Comparison of ENCODE assay signal across 8 cellular contexts in genomic region chr13:51797664-51798488, GRCh38. TPM values are rescaled to one million over a fixed set of nuclear protein-coding genes. Genes with fewer than 3 reads are reported as not detected.
DNase-seq lines count a peak whose midpoint lies in the region; ATAC-seq and TF ChIP-seq lines count a peak whose summit lies in the region.

No MANE protein-coding gene starts in this region.

- dilution Hi-C loops in mammary epithelial cell (cut with HindIII; ENCODE audit: low sequenced_read_pairs), result loop anchor here (25.0 kb wide), 1 partner anchor 361 kb away; no protein-coding TSS in a partner anchor

- ATAC-seq in thoracic aorta (ENCODE audit: insufficient number of reproducible peaks, low FRiP score, low read depth) (no peak), HG03139 (IDR thresholded peaks at IDR 0.05; ENCODE audit: unreplicated experiment) (no peak)

- H3K27ac ChIP-seq in mammary epithelial cell (ENCODE audit: insufficient read depth, low read depth, low read length) (no peak overlapping the region), liver (ENCODE audit: low read depth in 1 of 2, low read length in 2 of 2) (no peak overlapping the region), thoracic aorta (no peak overlapping the region)

- no peak overlapping the region for H3K4me2 ChIP-seq in mammary epithelial cell (ENCODE audit: insufficient read depth, low read depth, low read length)

- H3K9ac ChIP-seq in mammary epithelial cell (ENCODE audit: insufficient read depth, low read length) (no peak overlapping the region), liver (ENCODE audit: low read depth in 1 of 2, low read length in 2 of 2) (no peak overlapping the region)

- intact Hi-C loops in mammary epithelial cell (cut with micrococcal nuclease), result loop anchor here (1.0 to 10.0 kb wide), 10 partner anchors 207 to 673 kb away; partner anchors contain the start of genes FAM124A and WDFY2

- H3K36me3 ChIP-seq in H7 (replicated peaks; ENCODE audit: control insufficient read depth, insufficient read depth, low read length) (no peaks in the 10 kb centered on the region), mammary epithelial cell (ENCODE audit: insufficient read depth, low read length) (no peaks in the 10 kb centered on the region), liver (ENCODE audit: control insufficient read depth in 4 of 4, insufficient read depth in 3 of 4, low read depth in 1 of 4, low read length in 3 of 4) (peaks cover 0 to 5% (median 0%) of the 10 kb centered on the region in 4 donors), thoracic aorta (no peaks in the 10 kb centered on the region)

- in situ Hi-C loops in G401 (cut with HindIII; ENCODE audit: low sequenced_read_pairs) (no loop called here), mammary epithelial cell (cut with MboI; ENCODE audit: low sequenced_read_pairs in 2 of 2) (loop anchor here (10.0 kb wide), 3 partner anchors 353 to 673 kb away; no protein-coding TSS in a partner anchor)

- H3K4me3 ChIP-seq in H7 (ENCODE audit: insufficient read depth, low read depth, low read length), result no peak overlapping the region
- H3K4me3 ChIP-seq in mammary epithelial cell (replicated peaks in 1 of 3; ENCODE audit: insufficient read depth in 1 of 3, low read depth in 2 of 3, low read length in 3 of 3), result no peak overlapping the region
- no peak overlapping the region for H3K4me3 ChIP-seq in liver (ENCODE audit: low read depth in 1 of 3, low read length in 3 of 3)
- H3K4me3 ChIP-seq in thoracic aorta, result no peak overlapping the region

- DNase-seq in G401 (ENCODE audit: low spot score) (peak; percentile 97), H7 (peak; percentile 82), NCI-H1417 treated with DMSO at 0.1 percent for 48 hours (lab: John Stamatoyannopoulos, UW) (peak; percentile 62), T-helper 1 cell (peak in 4 of 5 donors; percentile 41 to 75 (median 48)), mammary epithelial cell (peak; percentile 74), thoracic aorta (ENCODE audit: low spot score) (no peak)

- 51% methylated on average over 11 of the region's 12 CpGs for WGBS in mammary epithelial cell (ENCODE audit: low coverage, missing lambda C conversion rate)
- WGBS in liver, result 76% methylated on average over 12 of the region's 12 CpGs

- H3K27me3 ChIP-seq in H7 (ENCODE audit: control insufficient read depth, insufficient read depth, low read length), result no peaks in the 10 kb centered on the region
- no peaks in the 10 kb centered on the region for H3K27me3 ChIP-seq in mammary epithelial cell (ENCODE audit: insufficient read depth, low read length)
- no peaks in the 10 kb centered on the region for H3K27me3 ChIP-seq in liver (ENCODE audit: control insufficient read depth in 4 of 4, insufficient read depth in 4 of 4, low read length in 3 of 4)
- no peaks in the 10 kb centered on the region for H3K27me3 ChIP-seq in thoracic aorta (replicated peaks; ENCODE audit: insufficient read depth)

- H3K4me1 ChIP-seq in mammary epithelial cell (ENCODE audit: insufficient read depth, low read length) (peaks cover 25% of the 10 kb centered on the region), liver (ENCODE audit: control insufficient read depth in 4 of 4, insufficient read depth in 4 of 4, low read length in 3 of 4) (peaks cover 0 to 27% (median 13%) of the 10 kb centered on the region in 4 donors), thoracic aorta (ENCODE audit: control insufficient read depth in 1 of 2, low read depth in 2 of 2) (peaks cover 17 to 39% of the 10 kb centered on the region in 2 donors)

- peak; percentile 94 for TF ChIP-seq RAD21 in liver (IDR thresholded peaks at IDR 0.05)

- no peaks in the 10 kb centered on the region for H3K79me2 ChIP-seq in mammary epithelial cell (ENCODE audit: insufficient read depth, low read length)

- CTCF ChIA-PET in mammary epithelial cell (lab: Charles Lee; ENCODE audit: low non-redundant PET), result interaction anchor here (0.5 to 1.4 kb wide), 8 partner anchors 100 to 673 kb away, joined by 3 to 23 read pairs (median 6); no protein-coding TSS in a partner anchor

- no peaks in the 10 kb centered on the region for H4K20me1 ChIP-seq in mammary epithelial cell (ENCODE audit: insufficient read depth, low read length)

- TF ChIP-seq CTCF in mammary epithelial cell (conservative IDR thresholded peaks at IDR 0.05 in 1 of 2, IDR thresholded peaks at IDR 0.05 in 1 of 2; ENCODE audit: extremely low read depth in 1 of 2, insufficient read depth in 1 of 2, low read depth in 1 of 2, low read length in 2 of 2) (peak; percentile 49 to 71), liver (IDR thresholded peaks at IDR 0.05; ENCODE audit: low read depth, low read length, missing input control) (peak; percentile 69), thoracic aorta (IDR thresholded peaks at IDR 0.05) (peak; percentile 16)

- H3K9me3 ChIP-seq in mammary epithelial cell (replicated peaks; ENCODE audit: insufficient read depth, low read length), result no peaks in the 10 kb centered on the region
- H3K9me3 ChIP-seq in liver (ENCODE audit: control insufficient read depth in 4 of 4, low read length in 3 of 4), result no peaks in the 10 kb centered on the region
- no peaks in the 10 kb centered on the region for H3K9me3 ChIP-seq in thoracic aorta

- no TSS peak for BruUV-seq in mammary epithelial cell (replicated peaks; lab: Mats Ljungman, UMichigan)

- peak overlapping the region; percentile 43 for H2AFZ ChIP-seq in mammary epithelial cell (ENCODE audit: low read depth, low read length)

TF ChIP-seq in liver, 16 proteins besides CTCF, POLR2A, EP300 and RAD21:
- TF ChIP-seq JUND (IDR thresholded peaks at IDR 0.05), result peak; percentile 72 to 81
- TF ChIP-seq HNF4A (conservative IDR thresholded peaks at IDR 0.05), result no peak

RNA-seq across cellular contexts. Expression of gene DHRS12, which starts 6.1 kb away (rescaled TPM):
- total RNA-seq in G401 (2014; rRNA removed; shearing (Covaris generic)), result 11.3 and 12.1 TPM in 2 replicates
- 7.7 and 7.8 TPM in 2 replicates for total RNA-seq in H7 (2014; rRNA removed; shearing (Covaris generic))
- 1 to 10 TPM; 5.5 to 8.7 TPM for total RNA-seq in mammary epithelial cell
- 4.0 TPM for polyA plus RNA-seq in mammary epithelial cell
- polyA minus RNA-seq in mammary epithelial cell, result not detected
- total RNA-seq in liver, result 1 to 10 TPM; 6.5 to 6.8 TPM
- 10 to 100 TPM; 11.8 to 15.5 TPM for polyA plus RNA-seq in liver
- 10 to 100 TPM in 1 of 2 donors, 1 to 10 TPM in 1; 4.9 to 13.3 TPM for total RNA-seq in thoracic aorta

RNA-seq across cellular contexts. Expression of gene TMEM272, which starts 47.1 kb away (rescaled TPM):
- 0.10 TPM in 1 of 2 replicates, not detected in the other for total RNA-seq in G401 (2014; rRNA removed; shearing (Covaris generic))
- not detected in 2 replicates for total RNA-seq in H7 (2014; rRNA removed; shearing (Covaris generic))
- not detected for total RNA-seq in mammary epithelial cell
- polyA plus RNA-seq in mammary epithelial cell, result not detected
- polyA minus RNA-seq in mammary epithelial cell, result not detected
- under 1 TPM; 0.14 to 0.42 TPM for total RNA-seq in liver
- under 1 TPM; 0.02 to 0.07 TPM for polyA plus RNA-seq in liver
- total RNA-seq in thoracic aorta, result not detected

Comparison
In these comparisons a context has a peak if more than half of its experiments do, and no peak if none do; other contexts are left out.
1. CTCF ChIP-seq: peak in every context shown above with its lines; median percentile 69 in liver; 60 in mammary epithelial cell; 16 in thoracic aorta.